8 cellular contexts compared by ENCODE assay signal in the genomic region with DNA sequence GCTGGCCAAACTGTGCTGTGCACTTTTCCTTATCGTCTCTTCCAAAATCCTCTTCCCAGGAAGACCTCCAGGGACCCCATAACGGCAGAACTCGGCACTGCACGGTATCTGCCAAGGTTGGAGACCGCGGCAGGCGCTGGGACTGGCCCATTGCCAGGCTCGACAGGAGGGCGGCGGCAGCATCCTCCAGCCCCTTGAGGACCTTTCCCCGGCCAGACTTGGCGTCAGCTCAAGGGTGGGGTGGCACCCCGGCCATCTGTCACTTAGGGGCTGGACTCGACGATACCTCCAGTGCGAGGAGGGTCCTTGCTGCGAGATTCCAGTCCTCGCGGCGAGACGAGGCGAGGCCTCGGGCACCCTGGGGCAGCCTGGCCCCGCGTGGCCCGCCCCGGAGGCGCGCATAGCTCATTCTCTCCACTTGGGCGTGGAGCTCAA. TPM values are rescaled to one million over a fixed set of nuclear protein-coding genes. Genes with fewer than 3 reads are reported as not detected.
DNase-seq lines count a peak whose midpoint lies in the region; ATAC-seq and TF ChIP-seq lines count a peak whose summit lies in the region.

No MANE protein-coding gene starts in this region.

- H3K4me3 ChIP-seq in GM08714 (ENCODE audit: low read length) (peak overlapping the region; percentile 77), adrenal gland (peak overlapping the region; percentile 33 to 99 (median 80)), iPS-15b (ENCODE audit: low read depth, low read length) (peak overlapping the region; percentile 91), skeletal muscle tissue (ENCODE audit: low read length in 3 of 3) (peak overlapping the region; percentile 87 to 94 (median 93))

- H3K27me3 ChIP-seq in adrenal gland (no peaks in the 10 kb centered on the region), iPS-15b (ENCODE audit: control insufficient read depth, insufficient read depth, low read length) (no peaks in the 10 kb centered on the region), skeletal muscle tissue (ENCODE audit: control insufficient read depth in 3 of 3, insufficient read depth in 3 of 3, low read length in 3 of 3) (no peaks in the 10 kb centered on the region)

- H3K27ac ChIP-seq in adrenal gland (peak overlapping the region in 4 of 5 donors; percentile 58 to 97 (median 76)), skeletal muscle tissue (ENCODE audit: low read depth, low read length) (peak overlapping the region; percentile 78)

- DNase-seq in RPMI8226, result peak; percentile 76
- DNase-seq in adrenal gland, result peak; percentile 44 to 73 (median 58)
- DNase-seq in midbrain (lab: John Stamatoyannopoulos, UW), result no peak
- DNase-seq in SKM-1 treated with dmso at 0.1 percent for 144 hours (lab: John Stamatoyannopoulos, UW; ENCODE audit: unreplicated experiment), result no peak

- peak; percentile 34 for ATAC-seq in HG03439 (IDR thresholded peaks at IDR 0.05; ENCODE audit: unreplicated experiment)

- peak in 1 of 6 experiments; percentile 9 for TF ChIP-seq CTCF in adrenal gland (IDR thresholded peaks at IDR 0.05)

- peaks cover 0 to 7% of the 10 kb centered on the region in 2 donors for H3K36me3 ChIP-seq in adrenal gland (replicated peaks in 1 of 2)
- H3K36me3 ChIP-seq in iPS-15b (ENCODE audit: control insufficient read depth, insufficient read depth, low read length), result peaks cover 20% of the 10 kb centered on the region
- H3K36me3 ChIP-seq in skeletal muscle tissue (ENCODE audit: control insufficient read depth in 3 of 3, insufficient read depth in 3 of 3, low read length in 3 of 3), result peaks cover 7 to 8% (median 7%) of the 10 kb centered on the region in 3 donors

- TF ChIP-seq POLR2A in adrenal gland (IDR thresholded peaks at IDR 0.05), result no peak

- H3K9ac ChIP-seq in iPS-15b (ENCODE audit: low read depth, low read length) (peak overlapping the region; percentile 97), skeletal muscle tissue (ENCODE audit: low read depth in 1 of 3, low read length in 3 of 3) (peak overlapping the region; percentile 86 to 93 (median 90))

- H3K4me1 ChIP-seq in adrenal gland (replicated peaks in 1 of 2) (peaks cover 9 to 27% of the 10 kb centered on the region in 2 donors), iPS-15b (ENCODE audit: control insufficient read depth, insufficient read depth, low read length) (peaks cover 27% of the 10 kb centered on the region), skeletal muscle tissue (ENCODE audit: control insufficient read depth in 3 of 3, insufficient read depth in 3 of 3, low read length in 3 of 3) (peaks cover 24 to 31% (median 31%) of the 10 kb centered on the region in 3 donors)

- intact Hi-C loops in adrenal gland (cut with DNase I), result no loop called here

- H3K9me3 ChIP-seq in adrenal gland (replicated peaks in 1 of 3) (no peaks in the 10 kb centered on the region), iPS-15b (ENCODE audit: control insufficient read depth, insufficient read depth, low read length) (no peaks in the 10 kb centered on the region), skeletal muscle tissue (ENCODE audit: control insufficient read depth in 3 of 3, low read length in 3 of 3) (no peaks in the 10 kb centered on the region)

- 0 to 1% (median 0%) methylated on average over 10 to 30 of the region's 30 CpGs for WGBS in adrenal gland, 4 donors

RNA-seq across cellular contexts. Expression of gene ACLY, which starts 0.8 kb away (rescaled TPM):
- total RNA-seq in adrenal gland, result 100 to 1,000 TPM in 1 of 8 donors, 10 to 100 TPM in 7; 61.8 to 166 (median 74.0) TPM
- polyA plus RNA-seq in adrenal gland, result 100 to 1,000 TPM in 1 of 3 donors, 10 to 100 TPM in 2; 18.0 to 132 (median 22.7) TPM
- total RNA-seq in skeletal muscle tissue, result 49.1 TPM

RNA-seq across cellular contexts. Expression of gene ODAD4, which starts 12.4 kb away (rescaled TPM):
- total RNA-seq in adrenal gland (under 1 TPM in 7 of 8 donors, not detected in 1; 0.39 to 0.68 (median 0.42) TPM), skeletal muscle tissue (1.0 TPM)
- 1 to 10 TPM; 1.2 to 3.5 (median 1.3) TPM for polyA plus RNA-seq in adrenal gland

RNA-seq across cellular contexts. Expression of gene CNP, which starts 48.6 kb away (rescaled TPM):
- total RNA-seq in adrenal gland (10 to 100 TPM; 60.6 to 78.5 (median 72.0) TPM), skeletal muscle tissue (25.1 TPM)
- 10 to 100 TPM; 27.9 to 44.6 (median 34.2) TPM for polyA plus RNA-seq in adrenal gland

RNA-seq across cellular contexts. Expression of gene KLHL11, which starts 52.8 kb away (rescaled TPM):
- total RNA-seq in adrenal gland (10 to 100 TPM; 14.7 to 42.9 (median 23.6) TPM), skeletal muscle tissue (19.3 TPM)
- 1 to 10 TPM in 1 of 3 donors, under 1 TPM in 2; 0.17 to 3.2 (median 0.97) TPM for polyA plus RNA-seq in adrenal gland

Comparison
In these comparisons a context has a peak if more than half of its experiments do, and no peak if none do; other contexts are left out.
1. DNase-seq: peak in RPMI8226 (single experiment) and adrenal gland (7 of 7); none in midbrain (single experiment) and SKM-1 treated with dmso at 0.1 percent for 144 hours (single experiment).
2. Peak in every context shown above with its lines, with median percentiles within 50 percentile points of each other: H3K4me3 ChIP-seq.